26 cellular contexts compared by ENCODE assay signal in genomic region chr9:23160491-23160890, GRCh38.
"Had no signal": no experiment of that assay in that cellular context is flagged by ENCODE, and none has a peak within 500 bp of the region (broad histone marks: within the 10 kb centered on the region; RNA-seq: fewer than 3 reads in every experiment).

No MANE protein-coding gene starts in this region.

- DNase-seq: colonic mucosa; cortex of kidney; dermis blood vessel endothelial cell; dorsolateral prefrontal cortex; effector CD4-positive, alpha-beta T cell; effector CD8-positive, alpha-beta T cell; effector memory CD4-positive, alpha-beta T cell; effector memory CD8-positive, alpha-beta T cell; endodermal cell; erythroblast; esophagus squamous epithelium; foreskin fibroblast; foreskin keratinocyte; foreskin melanocyte; gastrocnemius medialis; glutamatergic neuron; head of caudate nucleus had no signal

- H3K36me3 ChIP-seq: colonic mucosa, esophagus muscularis mucosa, esophagus squamous epithelium, gastrocnemius medialis, gastroesophageal sphincter had no signal

- H3K4me3 ChIP-seq: colonic mucosa, coronary artery, dorsolateral prefrontal cortex, esophagus muscularis mucosa, esophagus squamous epithelium, gastrocnemius medialis, gastroesophageal sphincter had no signal

- FAIRE-seq: colon, endometrium, endothelial cell of umbilical vein, frontal cortex had no signal

- H3K27ac ChIP-seq: colonic mucosa, coronary artery, dorsolateral prefrontal cortex, epithelial cell of prostate, esophagus muscularis mucosa, esophagus squamous epithelium, foreskin keratinocyte, gastrocnemius medialis, gastroesophageal sphincter had no signal

- H3K4me1 ChIP-seq: colonic mucosa, esophagus muscularis mucosa, esophagus squamous epithelium, foreskin keratinocyte, gastrocnemius medialis, gastroesophageal sphincter had no signal

- ATAC-seq: effector memory CD8-positive, alpha-beta T cell; esophagus mucosa; foreskin keratinocyte; gastrocnemius medialis; gastroesophageal sphincter had no signal

- H3K27me3 ChIP-seq: colonic mucosa, esophagus muscularis mucosa, esophagus squamous epithelium, foreskin keratinocyte, gastrocnemius medialis, gastroesophageal sphincter had no signal

- H3K9me3 ChIP-seq: colonic mucosa, esophagus muscularis mucosa, esophagus squamous epithelium, gastrocnemius medialis had no signal
